In genomic region chr2:173926875-173927274, GRCh38 we compare ENCODE assay signal across 1 cellular context.
TF ChIP-seq lines count a peak whose summit lies in the region.

No MANE protein-coding gene starts in this region.

TF ChIP-seq in Ishikawa, 13 proteins besides CTCF, POLR2A, EP300 and RAD21 (continued from another document):
- peak; percentile 57 for TF ChIP-seq USF1 (IDR thresholded peaks at IDR 0.05)
- no peak for TF ChIP-seq FOXM1 (IDR thresholded peaks at IDR 0.05; ENCODE audit: borderline replicate concordance, low read depth)
